Comparison of ENCODE assay signal across 1 cellular context in the genomic region with DNA sequence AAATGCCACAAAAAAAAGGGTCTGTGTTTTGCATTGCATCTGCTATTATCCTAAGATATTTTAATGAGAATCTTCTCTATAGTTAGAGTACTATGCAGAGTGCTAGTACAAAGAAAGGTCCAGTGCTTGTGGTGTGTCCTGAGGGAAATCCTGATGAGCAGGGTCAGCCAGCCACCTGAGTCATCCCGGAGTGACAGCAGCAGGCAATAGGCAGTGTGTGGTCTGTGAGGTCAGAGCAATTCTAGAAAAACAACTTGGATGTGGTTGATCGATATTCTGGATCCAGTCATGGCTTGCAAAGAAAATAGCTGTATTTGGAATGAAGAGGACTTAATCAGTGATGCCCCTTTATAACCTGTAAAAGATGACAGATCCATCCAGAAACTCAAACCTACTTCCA.
TF ChIP-seq lines count a peak whose summit lies in the region.

No MANE protein-coding gene starts in this region.

TF ChIP-seq in IMR-90, 13 proteins besides CTCF, POLR2A, EP300 and RAD21:
- no peak for TF ChIP-seq MAFK (IDR thresholded peaks at IDR 0.05; ENCODE audit: low read depth, low read length)
- TF ChIP-seq, protein P1, sequence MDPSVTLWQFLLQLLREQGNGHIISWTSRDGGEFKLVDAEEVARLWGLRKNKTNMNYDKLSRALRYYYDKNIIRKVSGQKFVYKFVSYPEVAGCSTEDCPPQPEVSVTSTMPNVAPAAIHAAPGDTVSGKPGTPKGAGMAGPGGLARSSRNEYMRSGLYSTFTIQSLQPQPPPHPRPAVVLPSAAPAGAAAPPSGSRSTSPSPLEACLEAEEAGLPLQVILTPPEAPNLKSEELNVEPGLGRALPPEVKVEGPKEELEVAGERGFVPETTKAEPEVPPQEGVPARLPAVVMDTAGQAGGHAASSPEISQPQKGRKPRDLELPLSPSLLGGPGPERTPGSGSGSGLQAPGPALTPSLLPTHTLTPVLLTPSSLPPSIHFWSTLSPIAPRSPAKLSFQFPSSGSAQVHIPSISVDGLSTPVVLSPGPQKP (IDR thresholded peaks at IDR 0.05; ENCODE audit: borderline replicate concordance, low read depth, low read length) = no peak
- TF ChIP-seq RFX5 (IDR thresholded peaks at IDR 0.05; ENCODE audit: low read depth, low read length) = no peak
- no peak for TF ChIP-seq FOS (IDR thresholded peaks at IDR 0.05; ENCODE audit: low read depth, low read length)
- TF ChIP-seq MAZ (IDR thresholded peaks at IDR 0.05; ENCODE audit: borderline replicate concordance, low read depth, low read length) = no peak
- no peak for TF ChIP-seq CEBPB (IDR thresholded peaks at IDR 0.05; ENCODE audit: low read depth, low read length)
- no peak for TF ChIP-seq BHLHE40 (IDR thresholded peaks at IDR 0.05; ENCODE audit: low read depth, low read length)
- TF ChIP-seq CHD1 (IDR thresholded peaks at IDR 0.05; ENCODE audit: low read depth, low read length) = no peak
- no peak for TF ChIP-seq RCOR1 (IDR thresholded peaks at IDR 0.05; ENCODE audit: insufficient replicate concordance, low read length)
- TF ChIP-seq, protein P2, sequence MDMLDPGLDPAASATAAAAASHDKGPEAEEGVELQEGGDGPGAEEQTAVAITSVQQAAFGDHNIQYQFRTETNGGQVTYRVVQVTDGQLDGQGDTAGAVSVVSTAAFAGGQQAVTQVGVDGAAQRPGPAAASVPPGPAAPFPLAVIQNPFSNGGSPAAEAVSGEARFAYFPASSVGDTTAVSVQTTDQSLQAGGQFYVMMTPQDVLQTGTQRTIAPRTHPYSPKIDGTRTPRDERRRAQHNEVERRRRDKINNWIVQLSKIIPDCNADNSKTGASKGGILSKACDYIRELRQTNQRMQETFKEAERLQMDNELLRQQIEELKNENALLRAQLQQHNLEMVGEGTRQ (IDR thresholded peaks at IDR 0.05; ENCODE audit: low read depth, low read length) = no peak
- no peak for TF ChIP-seq SMC3 (IDR thresholded peaks at IDR 0.05; ENCODE audit: low read depth, low read length)
- no peak for TF ChIP-seq NFE2L2 (IDR thresholded peaks at IDR 0.05; ENCODE audit: low read depth, low read length)
- TF ChIP-seq MXI1 (IDR thresholded peaks at IDR 0.05; ENCODE audit: borderline replicate concordance, low read depth, low read length) = no peak
TF ChIP-seq in IMR-90: peak in this region for 0.
